1 cellular context compared by ENCODE assay signal in the genomic region with DNA sequence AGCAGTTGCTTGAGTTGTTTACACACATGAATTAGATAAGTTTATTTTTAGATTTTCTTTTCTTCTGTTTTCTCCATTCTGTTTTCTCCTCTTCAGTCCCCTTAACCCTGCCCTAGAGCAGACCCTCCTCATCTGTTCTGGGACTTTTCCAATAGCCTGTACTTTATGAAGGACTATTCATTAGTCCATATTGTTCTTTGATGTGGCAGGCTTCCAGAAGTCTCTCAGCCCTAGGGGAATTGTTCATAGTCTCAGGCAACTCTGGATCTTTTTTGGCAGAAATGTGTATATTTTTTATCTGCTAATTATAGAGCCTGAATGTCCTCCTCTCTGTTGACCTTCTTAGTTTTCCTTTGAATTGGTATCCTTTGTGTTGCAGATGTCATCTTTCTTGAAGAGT.
TF ChIP-seq lines count a peak whose summit lies in the region.

No MANE protein-coding gene starts in this region.

TF ChIP-seq in WTC11, 78 proteins besides CTCF, POLR2A, EP300 and RAD21 (continued from another document):
- TF ChIP-seq USF1 (CRISPR knock-in tag; IDR thresholded peaks at IDR 0.05) = no peak
- TF ChIP-seq MAX (CRISPR knock-in tag; IDR thresholded peaks at IDR 0.05) = no peak
- TF ChIP-seq RORB (CRISPR knock-in tag; IDR thresholded peaks at IDR 0.05) = no peak
- TF ChIP-seq, protein P1, sequence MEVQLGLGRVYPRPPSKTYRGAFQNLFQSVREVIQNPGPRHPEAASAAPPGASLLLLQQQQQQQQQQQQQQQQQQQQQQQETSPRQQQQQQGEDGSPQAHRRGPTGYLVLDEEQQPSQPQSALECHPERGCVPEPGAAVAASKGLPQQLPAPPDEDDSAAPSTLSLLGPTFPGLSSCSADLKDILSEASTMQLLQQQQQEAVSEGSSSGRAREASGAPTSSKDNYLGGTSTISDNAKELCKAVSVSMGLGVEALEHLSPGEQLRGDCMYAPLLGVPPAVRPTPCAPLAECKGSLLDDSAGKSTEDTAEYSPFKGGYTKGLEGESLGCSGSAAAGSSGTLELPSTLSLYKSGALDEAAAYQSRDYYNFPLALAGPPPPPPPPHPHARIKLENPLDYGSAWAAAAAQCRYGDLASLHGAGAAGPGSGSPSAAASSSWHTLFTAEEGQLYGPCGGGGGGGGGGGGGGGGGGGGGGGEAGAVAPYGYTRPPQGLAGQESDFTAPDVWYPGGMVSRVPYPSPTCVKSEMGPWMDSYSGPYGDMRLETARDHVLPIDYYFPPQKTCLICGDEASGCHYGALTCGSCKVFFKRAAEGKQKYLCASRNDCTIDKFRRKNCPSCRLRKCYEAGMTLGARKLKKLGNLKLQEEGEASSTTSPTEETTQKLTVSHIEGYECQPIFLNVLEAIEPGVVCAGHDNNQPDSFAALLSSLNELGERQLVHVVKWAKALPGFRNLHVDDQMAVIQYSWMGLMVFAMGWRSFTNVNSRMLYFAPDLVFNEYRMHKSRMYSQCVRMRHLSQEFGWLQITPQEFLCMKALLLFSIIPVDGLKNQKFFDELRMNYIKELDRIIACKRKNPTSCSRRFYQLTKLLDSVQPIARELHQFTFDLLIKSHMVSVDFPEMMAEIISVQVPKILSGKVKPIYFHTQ (CRISPR knock-in tag; IDR thresholded peaks at IDR 0.05) = no peak
- TF ChIP-seq, protein P2, sequence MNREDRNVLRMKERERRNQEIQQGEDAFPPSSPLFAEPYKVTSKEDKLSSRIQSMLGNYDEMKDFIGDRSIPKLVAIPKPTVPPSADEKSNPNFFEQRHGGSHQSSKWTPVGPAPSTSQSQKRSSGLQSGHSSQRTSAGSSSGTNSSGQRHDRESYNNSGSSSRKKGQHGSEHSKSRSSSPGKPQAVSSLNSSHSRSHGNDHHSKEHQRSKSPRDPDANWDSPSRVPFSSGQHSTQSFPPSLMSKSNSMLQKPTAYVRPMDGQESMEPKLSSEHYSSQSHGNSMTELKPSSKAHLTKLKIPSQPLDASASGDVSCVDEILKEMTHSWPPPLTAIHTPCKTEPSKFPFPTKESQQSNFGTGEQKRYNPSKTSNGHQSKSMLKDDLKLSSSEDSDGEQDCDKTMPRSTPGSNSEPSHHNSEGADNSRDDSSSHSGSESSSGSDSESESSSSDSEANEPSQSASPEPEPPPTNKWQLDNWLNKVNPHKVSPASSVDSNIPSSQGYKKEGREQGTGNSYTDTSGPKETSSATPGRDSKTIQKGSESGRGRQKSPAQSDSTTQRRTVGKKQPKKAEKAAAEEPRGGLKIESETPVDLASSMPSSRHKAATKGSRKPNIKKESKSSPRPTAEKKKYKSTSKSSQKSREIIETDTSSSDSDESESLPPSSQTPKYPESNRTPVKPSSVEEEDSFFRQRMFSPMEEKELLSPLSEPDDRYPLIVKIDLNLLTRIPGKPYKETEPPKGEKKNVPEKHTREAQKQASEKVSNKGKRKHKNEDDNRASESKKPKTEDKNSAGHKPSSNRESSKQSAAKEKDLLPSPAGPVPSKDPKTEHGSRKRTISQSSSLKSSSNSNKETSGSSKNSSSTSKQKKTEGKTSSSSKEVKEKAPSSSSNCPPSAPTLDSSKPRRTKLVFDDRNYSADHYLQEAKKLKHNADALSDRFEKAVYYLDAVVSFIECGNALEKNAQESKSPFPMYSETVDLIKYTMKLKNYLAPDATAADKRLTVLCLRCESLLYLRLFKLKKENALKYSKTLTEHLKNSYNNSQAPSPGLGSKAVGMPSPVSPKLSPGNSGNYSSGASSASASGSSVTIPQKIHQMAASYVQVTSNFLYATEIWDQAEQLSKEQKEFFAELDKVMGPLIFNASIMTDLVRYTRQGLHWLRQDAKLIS (CRISPR knock-in tag; IDR thresholded peaks at IDR 0.05; ENCODE audit: borderline replicate concordance) = no peak
- TF ChIP-seq ZMAT4 (CRISPR knock-in tag; IDR thresholded peaks at IDR 0.05) = no peak
- TF ChIP-seq NFATC4 (CRISPR knock-in tag; IDR thresholded peaks at IDR 0.05) = no peak
